Comparison of ENCODE assay signal across 1 cellular context in genomic region chr15:57313134-57313483, GRCh38.
TF ChIP-seq lines count a peak whose summit lies in the region.

No MANE protein-coding gene starts in this region.

TF ChIP-seq in HepG2, 621 proteins besides CTCF, POLR2A, EP300 and RAD21 (continued from another document):
- TF ChIP-seq HNF1A (IDR thresholded peaks at IDR 0.05; ENCODE audit: low read depth) (no peak), HNF1A (CRISPR knock-in tag; IDR thresholded peaks at IDR 0.05; ENCODE audit: borderline replicate concordance) (no peak), DRAP1 (CRISPR knock-in tag; IDR thresholded peaks at IDR 0.05) (no peak), ESRRA (CRISPR knock-in tag; IDR thresholded peaks at IDR 0.05; ENCODE audit: low read depth) (no peak), HNRNPLL (IDR thresholded peaks at IDR 0.05; ENCODE audit: low read depth, low read length, poor library complexity, severe bottlenecking) (no peak), ZNF121 (CRISPR knock-in tag; IDR thresholded peaks at IDR 0.05) (peak; percentile 71), ZNF331 (CRISPR knock-in tag; IDR thresholded peaks at IDR 0.05) (no peak), ZMAT3 (CRISPR knock-in tag; conservative IDR thresholded peaks at IDR 0.05) (no peak), ZNF777 (CRISPR knock-in tag; IDR thresholded peaks at IDR 0.05) (no peak), PPARG (CRISPR knock-in tag; conservative IDR thresholded peaks at IDR 0.05) (no peak), HMGXB4 (CRISPR knock-in tag; IDR thresholded peaks at IDR 0.05; ENCODE audit: borderline replicate concordance in 1 of 2, low read depth in 1 of 2) (no peak), NR2F6 (IDR thresholded peaks at IDR 0.05) (no peak), NR2F6 (CRISPR knock-in tag; IDR thresholded peaks at IDR 0.05) (no peak), TAF1 (CRISPR knock-in tag; IDR thresholded peaks at IDR 0.05) (no peak)
TF ChIP-seq in HepG2: peak in this region for 2.
